Comparison of ENCODE assay signal across 15 cellular contexts in the genomic region with DNA sequence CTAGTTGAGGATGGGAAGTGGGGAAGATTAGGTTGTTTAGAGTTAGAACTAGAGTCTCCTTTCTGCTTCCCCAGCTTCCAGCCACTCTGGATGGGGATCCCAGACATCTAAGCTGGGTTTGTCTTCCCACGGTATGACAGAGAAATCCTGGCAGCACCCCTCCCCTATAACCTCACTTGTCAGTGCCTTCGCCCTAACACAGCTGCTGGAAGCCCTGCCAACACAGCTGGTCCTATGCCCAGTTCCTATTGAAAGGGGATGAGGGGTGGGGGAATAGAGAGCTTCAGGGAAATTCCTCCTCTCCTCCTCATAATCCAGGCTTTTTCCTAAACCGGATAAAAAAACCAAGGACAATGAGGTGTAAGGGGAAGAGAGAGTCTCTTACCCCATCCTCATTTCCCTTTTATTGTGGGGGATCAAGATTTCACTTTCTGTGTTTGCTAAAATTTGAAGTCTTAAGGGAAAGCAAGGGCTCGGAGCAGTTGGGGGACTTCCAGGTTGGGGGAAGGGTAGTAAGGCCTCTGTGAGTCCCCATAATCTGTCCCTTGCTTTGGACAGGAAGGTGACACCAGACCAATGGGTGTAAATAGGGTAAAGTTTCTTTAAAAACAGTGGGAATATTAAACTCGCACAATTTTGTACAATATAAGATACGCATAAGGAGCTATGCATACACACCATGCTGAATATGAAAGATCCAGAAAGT. TPM values are rescaled to one million over a fixed set of nuclear protein-coding genes. Genes with fewer than 3 reads are reported as not detected.
A peak's percentile ranks its signal among the peaks of the same experiment; 100 is the strongest.
DNase-seq lines count a peak whose midpoint lies in the region; ATAC-seq and TF ChIP-seq lines count a peak whose summit lies in the region.
"Had no signal": no experiment of that assay in that cellular context is flagged by ENCODE, and none has a peak within 500 bp of the region (broad histone marks: within the 10 kb centered on the region; RNA-seq: fewer than 3 reads in every experiment).

No MANE protein-coding gene starts in this region.

- no peak overlapping the region for H3K56ac ChIP-seq in H9 (ENCODE audit: insufficient read length, low read depth, low read length)

- no peak overlapping the region for H2BK12ac ChIP-seq in H9 (ENCODE audit: insufficient read length, low read depth, low read length)

- no peak overlapping the region for H4K8ac ChIP-seq in H9 (replicated peaks; ENCODE audit: insufficient read length, low read depth, low read length)

- H3K14ac ChIP-seq in H9 (ENCODE audit: insufficient read depth, low read length), result no peak overlapping the region

- H3K4me2 ChIP-seq in H9 (ENCODE audit: insufficient read depth, insufficient read length, low read length), result no peak overlapping the region

- no peak for TF ChIP-seq CTCF in H9 (conservative IDR thresholded peaks at IDR 0.05)

- no peak overlapping the region for H3K27ac ChIP-seq in H9 (ENCODE audit: insufficient read length, low read depth, low read length)

- DNase-seq in H9 (no peak), amygdala (lab: John Stamatoyannopoulos, UW) (peak in 51 of 56 donors; percentile 4 to 89 (median 65)), left cardiac atrium (no peak), posterior cingulate gyrus (peak in 9 of 10 donors; percentile 37 to 97 (median 77)), NCI-H1436 treated with DMSO at 0.1 percent for 48 hours (lab: John Stamatoyannopoulos, UW) (no peak), SHP77 treated with DMSO at 0.1 percent for 48 hours (lab: John Stamatoyannopoulos, UW) (no peak), SHP77 (lab: John Stamatoyannopoulos, UW) (no peak)
- DNase-seq: activated CD4-positive, alpha-beta T cell treated with anti-CD3 and anti-CD28 coated beads, Interleukin-2, amount 50 U/mL, for 4 hours; activated effector memory CD4-positive, alpha-beta T cell treated with anti-CD3 and anti-CD28 coated beads, Interleukin-2, amount 50 U/mL, for 16 hours; immature natural killer cell; NCI-H2081; retina; stimulated activated naive CD8-positive, alpha-beta T cell treated with anti-CD3 and anti-CD28 coated beads, Interleukin-15, amount 100 ng/mL, for 72 hours had no signal

- H3K9me3 ChIP-seq in H9 (ENCODE audit: control insufficient read depth, low read depth, low read length), result no peaks in the 10 kb centered on the region

- H4K20me1 ChIP-seq in H9 (ENCODE audit: control insufficient read depth, insufficient read depth, insufficient read length), result no peaks in the 10 kb centered on the region

- H4K91ac ChIP-seq in H9 (ENCODE audit: insufficient read length, low read depth, low read length), result no peak overlapping the region

- H3K23me2 ChIP-seq in H9 (ENCODE audit: insufficient read length, low read depth, low read length, poor library complexity, severe bottlenecking), result no peaks in the 10 kb centered on the region

- no peak overlapping the region for H3K9ac ChIP-seq in H9 (ENCODE audit: extremely low read depth, insufficient read length, low read length)

- no peak overlapping the region for H3K23ac ChIP-seq in H9 (ENCODE audit: insufficient read length, low read depth, low read length)

- no peak overlapping the region for H2BK15ac ChIP-seq in H9 (ENCODE audit: low read depth, low read length)

- no peak overlapping the region for H3K4me3 Mint-ChIP-seq in H9
- H3K4me3 Mint-ChIP-seq: immature natural killer cell; stimulated activated naive CD8-positive, alpha-beta T cell treated with anti-CD3 and anti-CD28 coated beads, Interleukin-15, amount 100 ng/mL, for 72 hours had no signal

- H3T11ph ChIP-seq in H9 (ENCODE audit: low read length), result no peak overlapping the region

- H3K79me2 ChIP-seq in H9 (ENCODE audit: insufficient read depth, low read length), result no peaks in the 10 kb centered on the region

- H3K36me3 Mint-ChIP-seq in H9 (ENCODE audit: insufficient read depth in 1 of 3, low read depth in 3 of 3), result peaks cover 29 to 55% (median 47%) of the 10 kb centered on the region in 3 experiments; a peak in 6 of 7 replicates

- H3K27ac Mint-ChIP-seq in H9, result peak overlapping the region in 2 of 3 experiments; percentile 28 to 60; a peak in 2 of 7 replicates

- no peaks in the 10 kb centered on the region for H3K27me3 Mint-ChIP-seq in H9 (ENCODE audit: low read depth)
- H3K27me3 Mint-ChIP-seq: stimulated activated naive CD8-positive, alpha-beta T cell treated with anti-CD3 and anti-CD28 coated beads, Interleukin-15, amount 100 ng/mL, for 72 hours had no signal

- intact Hi-C loops in left cardiac atrium (cut with DNase I), result no loop called here
- intact Hi-C loops in posterior cingulate gyrus (cut with DNase I), result no loop called here

- no peak overlapping the region for H4K5ac ChIP-seq in H9 (ENCODE audit: insufficient read length, low read depth, low read length)

- no peak overlapping the region for H3K18ac ChIP-seq in H9 (ENCODE audit: insufficient read length, low read depth, low read length)

- no peak overlapping the region for H2BK5ac ChIP-seq in H9 (ENCODE audit: insufficient read length, low read length)

- no peaks in the 10 kb centered on the region for H3K79me1 ChIP-seq in H9 (ENCODE audit: insufficient read depth, low read depth, low read length, poor library complexity, severe bottlenecking)

- H2AK5ac ChIP-seq in H9 (ENCODE audit: insufficient read length, low read length), result no peak overlapping the region

- WGBS in H9 (ENCODE audit: extremely low coverage, insufficient read length, low lambda C conversion rate), result no CpG with 5 or more reads among the region's 6 CpGs

- H3K4ac ChIP-seq in H9 (ENCODE audit: low read depth, low read length), result no peak overlapping the region

- H3K4me1 Mint-ChIP-seq in H9, result peaks cover 2 to 3% of the 10 kb centered on the region in 2 experiments

- peak; percentile 20 to 82 for ATAC-seq in left cardiac atrium
- no peak for ATAC-seq in HG03108 (IDR thresholded peaks at IDR 0.05; ENCODE audit: unreplicated experiment)

- no peaks in the 10 kb centered on the region for H3K27me3 ChIP-seq in H9 (ENCODE audit: insufficient read depth, low read length)

- no peak overlapping the region for H2BK20ac ChIP-seq in H9 (ENCODE audit: low read depth, low read length, poor library complexity, severe bottlenecking)

- H3K9me3 Mint-ChIP-seq in H9, result no peaks in the 10 kb centered on the region
- H3K9me3 Mint-ChIP-seq: immature natural killer cell; stimulated activated naive CD8-positive, alpha-beta T cell treated with anti-CD3 and anti-CD28 coated beads, Interleukin-15, amount 100 ng/mL, for 72 hours had no signal

- no peak overlapping the region for H2BK120ac ChIP-seq in H9 (ENCODE audit: low read depth, low read length, poor library complexity, severe bottlenecking)

- no peaks in the 10 kb centered on the region for H3K4me1 ChIP-seq in H9 (ENCODE audit: insufficient read depth, low read length)

- H2AFZ ChIP-seq in H9 (ENCODE audit: low read length), result no peak overlapping the region

RNA-seq across cellular contexts. Expression of a gene that starts 0.6 kb away (rescaled TPM):
- total RNA-seq in H9 (2021) (0.42 and 1.6 TPM in 2 replicates), left cardiac atrium (not detected)

RNA-seq across cellular contexts. Expression of a gene that starts 9.2 kb away (rescaled TPM):
- 54.1 and 60.5 TPM in 2 replicates for total RNA-seq in H9 (2021)
- total RNA-seq in left cardiac atrium, result 10 to 100 TPM; 19.4 to 20.9 TPM

RNA-seq across cellular contexts. Expression of a gene that starts 9.5 kb away (rescaled TPM):
- total RNA-seq in H9 (2021) (5.8 and 6.7 TPM in 2 replicates), left cardiac atrium (10 to 100 TPM in 1 of 2 donors, 1 to 10 TPM in 1; 9.7 to 10.3 TPM)

RNA-seq across cellular contexts. Expression of a gene that starts 14.8 kb away (rescaled TPM):
- total RNA-seq in H9 (2021) (90.3 and 91.4 TPM in 2 replicates), left cardiac atrium (10 to 100 TPM; 38.3 to 48.4 TPM)

RNA-seq across cellular contexts. Expression of a gene that starts 18.7 kb away (rescaled TPM):
- total RNA-seq in H9 (2021) (not detected in 2 replicates), left cardiac atrium (1 to 10 TPM; 2.1 to 5.3 TPM)
- total RNA-seq: LHCN-M2 had no signal

Comparison
In these comparisons a context has a peak if more than half of its experiments do, and no peak if none do; other contexts are left out.
1. DNase-seq: peak in amygdala (51 of 56) and posterior cingulate gyrus (9 of 10); none in H9 (single experiment), left cardiac atrium (single experiment), NCI-H1436 treated with DMSO at 0.1 percent for 48 hours (single experiment), SHP77 treated with DMSO at 0.1 percent for 48 hours (single experiment) and SHP77 (0 of 2).